ENCODE assay signal across 16 cellular contexts in the genomic region with DNA sequence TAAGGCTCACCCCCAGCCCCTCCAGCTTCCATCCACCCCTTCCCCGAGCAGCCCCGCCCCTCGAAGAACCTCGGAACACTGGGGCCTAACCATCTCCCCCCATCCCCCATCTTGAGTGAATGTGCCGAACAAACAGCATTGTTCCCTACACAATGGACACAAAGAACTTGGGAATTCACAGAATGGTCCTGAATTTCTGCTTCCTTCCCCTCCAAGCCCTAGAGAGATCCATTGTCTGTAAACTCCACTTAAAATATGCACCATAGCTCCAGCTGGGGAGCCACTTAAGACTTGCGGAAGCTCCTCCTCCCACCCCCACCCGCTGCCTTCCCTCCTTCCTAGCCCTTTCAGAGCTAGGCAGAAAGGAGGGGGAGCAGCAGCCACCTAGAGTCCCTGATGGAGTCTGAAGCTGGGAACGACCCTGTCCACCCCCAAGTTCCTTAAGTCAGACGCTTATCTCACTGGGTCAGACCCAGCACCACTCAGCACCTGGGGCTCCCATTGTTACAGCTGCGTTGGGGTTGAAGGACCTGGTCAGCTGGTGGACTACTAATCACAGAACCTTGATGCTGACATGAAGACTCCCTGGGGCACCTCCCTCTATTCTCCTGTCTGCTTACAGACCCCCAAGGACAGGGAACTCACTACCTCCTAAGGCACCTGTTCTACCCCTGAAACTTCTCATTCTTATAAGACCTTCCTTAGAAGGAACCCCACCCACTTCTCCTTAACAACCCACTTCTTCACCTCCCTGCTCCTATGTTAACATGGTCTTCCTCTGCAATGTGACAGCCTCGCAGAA.
DNase-seq lines count a peak whose midpoint lies in the region; TF ChIP-seq lines count a peak whose summit lies in the region.
"Had no signal": no experiment of that assay in that cellular context is flagged by ENCODE, and none has a peak within 500 bp of the region (broad histone marks: within the 10 kb centered on the region; RNA-seq: fewer than 3 reads in every experiment).

No MANE protein-coding gene starts in this region.

- DNase-seq in H7: peak; percentile 90
- DNase-seq in dorsolateral prefrontal cortex: peak in 1 of 10 donors; percentile 26
- peak; percentile 100 for DNase-seq in iPS DF 19.7 (ENCODE audit: low read depth, low spot score)
- DNase-seq in osteoblast (ENCODE audit: insufficient read length, low spot score, missing footprints): peak; percentile 58
- DNase-seq in NCI-H2171 treated with DMSO at 0.1 percent for 48 hours (lab: John Stamatoyannopoulos, UW): no peak
- DNase-seq in mesothelial cell of epicardium (ENCODE audit: low spot score in 2 of 2, unreplicated experiment in 2 of 2): no peak
- DNase-seq in stimulated activated CD4-positive, alpha-beta T cell treated with anti-CD3 and anti-CD28 coated beads, Interleukin-15, amount 100 ng/mL, for 24 hours: no peak
- DNase-seq in stimulated activated CD4-positive, alpha-beta T cell treated with anti-CD3 and anti-CD28 coated beads, Interleukin-4, amount 100 ng/mL, for 1 hour: no peak
- DNase-seq: activated CD4-positive, CD25-positive, alpha-beta regulatory T cell treated with anti-CD3 and anti-CD28 coated beads, Interleukin-2, amount 50 U/mL, for 72 hours; activated naive CD8-positive, alpha-beta T cell treated with anti-CD3 and anti-CD28 coated beads, Interleukin-2, amount 50 U/mL, for 24 hours; kidney glomerular epithelial cell; MV-4-11; naive thymus-derived CD8-positive, alpha-beta T cell; PC-9; T-cell had no signal

- H3K9me3 ChIP-seq in osteoblast (ENCODE audit: low read depth, low read length): no peaks in the 10 kb centered on the region
- H3K9me3 ChIP-seq: thoracic aorta had no signal

- H3K27me3 ChIP-seq in H7 (ENCODE audit: control insufficient read depth, insufficient read depth, low read length) (peaks cover 2% of the 10 kb centered on the region; the same call in 1 of the 2 replicates), dorsolateral prefrontal cortex (no peaks in the 10 kb centered on the region), osteoblast (ENCODE audit: insufficient read depth, low read length) (peaks cover 16% of the 10 kb centered on the region)

- H3K4me2 ChIP-seq in osteoblast (ENCODE audit: insufficient read depth, low read length): no peak overlapping the region
- H3K4me2 ChIP-seq: PC-9 had no signal

- TF ChIP-seq CTCF in dorsolateral prefrontal cortex (IDR thresholded peaks at IDR 0.05 in 54 of 56, conservative IDR thresholded peaks at IDR 0.05 in 2 of 56; ENCODE audit: low read depth in 1 of 56, partially characterized antibody in 56 of 56) (peak in 1 of 56 donors; percentile 12), osteoblast (IDR thresholded peaks at IDR 0.05; ENCODE audit: extremely low read depth, low read depth, low read length) (no peak), mesothelial cell of epicardium (IDR thresholded peaks at IDR 0.05; ENCODE audit: unreplicated experiment) (no peak)

- no peaks in the 10 kb centered on the region for H3K36me3 Mint-ChIP-seq in mesothelial cell of epicardium
- H3K36me3 Mint-ChIP-seq: naive thymus-derived CD8-positive, alpha-beta T cell; T-cell had no signal

- H3K4me3 ChIP-seq in H7 (ENCODE audit: insufficient read depth, low read depth, low read length) (no peak overlapping the region), dorsolateral prefrontal cortex (peak overlapping the region in 2 of 59 donors; percentile 20 to 41), osteoblast (ENCODE audit: insufficient read depth, low read length) (no peak overlapping the region)
- H3K4me3 ChIP-seq: PC-9, thoracic aorta had no signal

- no peak overlapping the region for H3K27ac Mint-ChIP-seq in mesothelial cell of epicardium
- H3K27ac Mint-ChIP-seq: activated naive CD8-positive, alpha-beta T cell treated with anti-CD3 and anti-CD28 coated beads, Interleukin-2, amount 50 U/mL, for 24 hours; naive thymus-derived CD8-positive, alpha-beta T cell; T-cell had no signal

- H3K4me1 Mint-ChIP-seq in mesothelial cell of epicardium: peaks cover 9% of the 10 kb centered on the region
- H3K4me1 Mint-ChIP-seq: activated naive CD8-positive, alpha-beta T cell treated with anti-CD3 and anti-CD28 coated beads, Interleukin-2, amount 50 U/mL, for 24 hours had no signal

- H3K79me2 ChIP-seq in osteoblast (ENCODE audit: insufficient read depth, low read length): no peaks in the 10 kb centered on the region

- no peaks in the 10 kb centered on the region for H4K20me1 ChIP-seq in osteoblast (ENCODE audit: insufficient read depth, low read length)

- H3K27ac ChIP-seq in dorsolateral prefrontal cortex (peak overlapping the region in 57 of 59 donors; percentile 3 to 90 (median 79)), osteoblast (ENCODE audit: low read depth, low read length) (no peak overlapping the region)
- H3K27ac ChIP-seq: PC-9, thoracic aorta had no signal

- H3K9me3 Mint-ChIP-seq in mesothelial cell of epicardium: no peaks in the 10 kb centered on the region
- H3K9me3 Mint-ChIP-seq: activated naive CD8-positive, alpha-beta T cell treated with anti-CD3 and anti-CD28 coated beads, Interleukin-2, amount 50 U/mL, for 24 hours; naive thymus-derived CD8-positive, alpha-beta T cell; T-cell had no signal

- H3K27me3 Mint-ChIP-seq in mesothelial cell of epicardium (ENCODE audit: low read depth): peaks cover 32% of the 10 kb centered on the region

- no peaks in the 10 kb centered on the region for H3K4me1 ChIP-seq in osteoblast (ENCODE audit: insufficient read depth, low read length)

- H2AFZ ChIP-seq in osteoblast (ENCODE audit: low read length): no peak overlapping the region
- H2AFZ ChIP-seq: PC-9 had no signal

- H3K36me3 ChIP-seq in H7 (replicated peaks; ENCODE audit: control insufficient read depth, insufficient read depth, low read length): no peaks in the 10 kb centered on the region
- H3K36me3 ChIP-seq in osteoblast (ENCODE audit: insufficient read depth, low read length): no peaks in the 10 kb centered on the region
- H3K36me3 ChIP-seq: thoracic aorta had no signal

- intact Hi-C loops in dorsolateral prefrontal cortex (cut with DNase I): no loop called here

- H3K4me3 Mint-ChIP-seq in mesothelial cell of epicardium: no peak overlapping the region
- H3K4me3 Mint-ChIP-seq: activated naive CD8-positive, alpha-beta T cell treated with anti-CD3 and anti-CD28 coated beads, Interleukin-2, amount 50 U/mL, for 24 hours; naive thymus-derived CD8-positive, alpha-beta T cell; T-cell had no signal

Comparison
In these comparisons a context has a peak if more than half of its experiments do, and no peak if none do; other contexts are left out.
1. DNase-seq: peak in H7 (single experiment), iPS DF 19.7 (single experiment) and osteoblast (single experiment); none in NCI-H2171 treated with DMSO at 0.1 percent for 48 hours (single experiment), mesothelial cell of epicardium (0 of 2), stimulated activated CD4-positive, alpha-beta T cell treated with anti-CD3 and anti-CD28 coated beads, Interleukin-15, amount 100 ng/mL, for 24 hours (single experiment) and stimulated activated CD4-positive, alpha-beta T cell treated with anti-CD3 and anti-CD28 coated beads, Interleukin-4, amount 100 ng/mL, for 1 hour (single experiment).